ENCODE assay signal across 8 cellular contexts in the genomic region with DNA sequence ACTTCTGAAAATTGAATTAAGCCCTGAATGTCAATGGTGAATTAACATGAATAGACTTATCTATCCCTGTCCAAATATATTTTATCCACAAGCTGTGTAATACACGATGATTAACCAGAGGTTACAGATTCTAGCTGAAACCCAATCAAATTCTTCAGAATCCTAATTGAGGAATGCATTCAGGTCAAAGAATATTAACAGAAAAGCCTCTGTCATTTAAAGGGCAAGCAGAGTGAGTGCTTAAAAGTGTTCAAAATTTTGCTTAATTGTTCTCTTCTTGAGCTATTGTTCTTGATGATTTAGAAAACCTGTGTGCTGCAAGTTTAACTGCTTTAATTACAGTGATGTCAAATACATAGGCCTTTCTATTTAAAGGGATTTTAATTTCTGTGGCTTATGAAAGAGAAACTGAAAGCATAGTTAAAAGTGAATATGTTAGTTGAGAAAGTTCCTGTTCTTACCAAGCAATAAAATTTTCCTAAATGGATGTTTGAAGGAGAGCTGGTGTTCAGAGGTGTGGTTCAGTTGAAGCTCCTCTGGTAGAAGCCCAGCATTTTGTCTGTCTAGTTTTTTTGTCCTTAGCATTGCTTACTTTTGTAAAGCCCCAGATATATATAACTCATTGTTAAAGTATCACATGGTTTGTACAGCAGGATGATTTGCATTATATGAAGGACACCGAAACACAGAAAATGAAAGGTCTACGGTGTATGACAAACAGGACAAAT.
DNase-seq lines count a peak whose midpoint lies in the region; ATAC-seq and TF ChIP-seq lines count a peak whose summit lies in the region.

No MANE protein-coding gene starts in this region.

- no peak overlapping the region for H3K4me3 ChIP-seq in effector memory CD4-positive, alpha-beta T cell (ENCODE audit: insufficient read depth, low read depth, low read length, poor library complexity, severe bottlenecking)
- no peak overlapping the region for H3K4me3 ChIP-seq in lower leg skin (ENCODE audit: low read depth, poor library complexity, severe bottlenecking)

- H3K36me3 ChIP-seq in effector memory CD4-positive, alpha-beta T cell (ENCODE audit: control insufficient read depth, insufficient read depth, low read length) = no peaks in the 10 kb centered on the region

- H3K27me3 ChIP-seq in effector memory CD4-positive, alpha-beta T cell (replicated peaks; ENCODE audit: control insufficient read depth, insufficient read depth, low read length, poor library complexity, severe bottlenecking) = no peaks in the 10 kb centered on the region

- no peak for TF ChIP-seq CTCF in lower leg skin (IDR thresholded peaks at IDR 0.05)

- intact Hi-C loops in left ventricle myocardium superior (cut with micrococcal nuclease) (no loop called here), lower leg skin (cut with DNase I; ENCODE audit: low total_unique reads) (no loop called here)

- peak; percentile 16 for DNase-seq in NAMALWA (ENCODE audit: low spot score)
- no peak for DNase-seq in left ventricle myocardium superior
- DNase-seq in effector memory CD4-positive, alpha-beta T cell = no peak
- no peak for DNase-seq in SHP77 treated with DMSO at 0.1 percent for 48 hours (lab: John Stamatoyannopoulos, UW)
- DNase-seq in lower leg skin (ENCODE audit: low spot score in 2 of 2) = no peak
- no peak for DNase-seq in hypothalamus (lab: John Stamatoyannopoulos, UW)

- no peaks in the 10 kb centered on the region for H3K9me3 ChIP-seq in effector memory CD4-positive, alpha-beta T cell (ENCODE audit: control insufficient read depth, low read length)

- no peak for TF ChIP-seq POLR2A in lower leg skin (IDR thresholded peaks at IDR 0.05)

- no peaks in the 10 kb centered on the region for H3K4me1 ChIP-seq in effector memory CD4-positive, alpha-beta T cell (ENCODE audit: control insufficient read depth, insufficient read depth, low read length, poor library complexity, severe bottlenecking)

- H3K27ac ChIP-seq in effector memory CD4-positive, alpha-beta T cell (ENCODE audit: insufficient read depth, low read length, poor library complexity, severe bottlenecking) = no peak overlapping the region

- peak; percentile 86 for ATAC-seq in GM18502 (IDR thresholded peaks at IDR 0.05; ENCODE audit: poor library complexity, unreplicated experiment)
- peak; percentile 91 for ATAC-seq in GM21786 (IDR thresholded peaks at IDR 0.05; ENCODE audit: unreplicated experiment)
- ATAC-seq in left ventricle myocardium superior = peak; percentile 17

- 63 to 65% methylated on average over 3 of the region's 3 CpGs for WGBS in lower leg skin, 2 donors

Comparison
In these comparisons a context has a peak if more than half of its experiments do, and no peak if none do; other contexts are left out.
1. ATAC-seq: peak in every context shown above with its lines; median percentile 91 in GM21786; 86 in GM18502; 17 in left ventricle myocardium superior.